ENCODE assay signal across 8 cellular contexts in the genomic region with DNA sequence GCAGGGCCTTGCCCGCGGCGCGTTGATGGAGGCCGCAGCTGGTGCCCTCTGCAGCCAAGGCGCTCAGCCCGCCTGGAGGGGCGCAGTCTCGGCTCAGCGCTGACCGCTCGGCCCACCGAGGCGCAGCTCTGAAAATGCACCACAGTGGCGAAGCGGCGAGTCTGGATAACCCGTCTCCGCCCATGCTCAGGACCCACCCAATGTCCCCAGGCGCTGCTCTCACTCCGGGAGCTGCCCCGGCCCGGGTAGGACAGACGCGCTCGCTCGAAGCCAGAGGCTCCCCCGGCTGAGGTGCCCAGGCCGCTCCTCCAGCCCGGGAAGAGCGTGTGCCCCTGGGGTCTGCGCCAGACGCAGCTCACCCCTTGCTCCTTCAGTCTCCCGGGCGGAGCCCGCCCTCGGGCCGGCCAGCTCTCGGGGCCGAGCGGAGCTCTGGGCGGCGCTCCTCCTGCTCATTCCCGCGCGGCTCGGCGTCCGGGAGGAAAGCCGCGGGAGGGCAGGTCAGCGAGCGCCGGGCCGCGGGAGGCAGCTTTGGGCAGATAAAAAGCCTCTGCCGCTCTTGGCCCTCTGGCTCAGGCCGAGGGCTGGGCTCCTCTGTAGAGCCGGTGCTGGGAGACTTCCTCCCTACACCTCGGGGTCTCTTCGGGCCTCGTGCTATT. TPM values are rescaled to one million over a fixed set of nuclear protein-coding genes. Genes with fewer than 3 reads are reported as not detected.
A peak's percentile ranks its signal among the peaks of the same experiment; 100 is the strongest.
DNase-seq lines count a peak whose midpoint lies in the region; ATAC-seq and TF ChIP-seq lines count a peak whose summit lies in the region.

No MANE protein-coding gene starts in this region.

- H4K91ac ChIP-seq in IMR-90 (ENCODE audit: insufficient read depth, low read depth, low read length) (no peak overlapping the region), trophoblast cell (ENCODE audit: low read depth, low read length) (no peak overlapping the region)

- H3K36me3 ChIP-seq in DND-41 (ENCODE audit: insufficient read depth, low read length) (peaks cover 12% of the 10 kb centered on the region; the same call in 1 of the 2 replicates), IMR-90 (ENCODE audit: control insufficient read depth, insufficient read depth, low read length) (no peaks in the 10 kb centered on the region), cardiac muscle cell (no peaks in the 10 kb centered on the region), trophoblast cell (ENCODE audit: control insufficient read depth in 1 of 2, insufficient read depth in 2 of 2, low read length in 2 of 2) (peaks cover 0 to 2% of the 10 kb centered on the region in 2 experiments)

- CTCF ChIA-PET in IMR-90 (lab: Yijun Ruan, JAX), result interaction anchor here (0.9 kb wide), 1 partner anchor 10 kb away, joined by 3 read pairs; no protein-coding TSS in a partner anchor

- H3K56ac ChIP-seq in IMR-90 (ENCODE audit: extremely low read depth, insufficient read depth, low read length), result no peak overlapping the region

- H3K4ac ChIP-seq in IMR-90 (ENCODE audit: low read depth, low read length) (no peak overlapping the region), trophoblast cell (ENCODE audit: low read depth, low read length) (no peak overlapping the region)

- dilution Hi-C loops in IMR-90 (cut with HindIII; ENCODE audit: low sequenced_read_pairs, unreplicated experiment), result no loop called here

- H3K4me3 ChIP-seq in DND-41 (ENCODE audit: low read depth in 1 of 2, low read length in 2 of 2) (no peak overlapping the region), IMR-90 (ENCODE audit: insufficient read depth, low read depth, low read length) (peak overlapping the region; percentile 43), cardiac muscle cell (peak overlapping the region; percentile 31), trophoblast cell (ENCODE audit: low read depth, low read length) (peak overlapping the region; percentile 59)

- H3K9me1 ChIP-seq in IMR-90 (ENCODE audit: insufficient read depth, low read length), result no peaks in the 10 kb centered on the region; the same call in 1 of the 2 replicates

- H3K9me3 Mint-ChIP-seq in activated T-cell treated with anti-CD3 and anti-CD28 coated beads, Interleukin-2, amount 50 U/mL, for 24 hours, result no peaks in the 10 kb centered on the region

- no peaks in the 10 kb centered on the region for H3K27me3 ChIP-seq in DND-41 (ENCODE audit: insufficient read depth, low read length, poor library complexity)
- H3K27me3 ChIP-seq in IMR-90 (ENCODE audit: control insufficient read depth, insufficient read depth, low read length), result peaks cover 49% of the 10 kb centered on the region
- H3K27me3 ChIP-seq in cardiac muscle cell, result peaks cover 82% of the 10 kb centered on the region
- H3K27me3 ChIP-seq in trophoblast cell (ENCODE audit: insufficient read depth, low read length), result peaks cover 51% of the 10 kb centered on the region

- no peak overlapping the region for H4K12ac ChIP-seq in trophoblast cell (ENCODE audit: low read depth, low read length)

- no peak overlapping the region for H2BK12ac ChIP-seq in trophoblast cell (ENCODE audit: low read length)

- H3K79me1 ChIP-seq in IMR-90 (ENCODE audit: low read depth in 1 of 2, low read length in 2 of 2), result no peaks in the 10 kb centered on the region
- peaks cover 2% of the 10 kb centered on the region for H3K79me1 ChIP-seq in trophoblast cell (ENCODE audit: low read length)

- H4K5ac ChIP-seq in IMR-90 (ENCODE audit: low read depth, low read length), result no peak overlapping the region

- H3K27me3 Mint-ChIP-seq in activated T-cell treated with anti-CD3 and anti-CD28 coated beads, Interleukin-2, amount 50 U/mL, for 24 hours, result peaks cover 58% of the 10 kb centered on the region

- no peak overlapping the region for H2AFZ ChIP-seq in DND-41 (ENCODE audit: low read depth, low read length)
- H2AFZ ChIP-seq in IMR-90 (replicated peaks; ENCODE audit: low read length, poor library complexity), result peak overlapping the region; percentile 78
- H2AFZ ChIP-seq in trophoblast cell (ENCODE audit: insufficient read depth, low read length, poor library complexity), result peak overlapping the region; percentile 46

- DNase-seq in DND-41, result no peak
- DNase-seq in IMR-90, result peak; percentile 11
- DNase-seq in activated T-cell treated with anti-CD3 and anti-CD28 coated beads, Interleukin-2, amount 50 U/mL, for 24 hours, result peak; percentile 45
- DNase-seq in cardiac muscle cell (ENCODE audit: low read depth in 1 of 2, low spot score in 1 of 2), result peak; percentile 53 to 67
- peak; percentile 25 to 55 for DNase-seq in trophoblast cell
- no peak for DNase-seq in stimulated activated CD8-positive, alpha-beta memory T cell treated with anti-CD3 and anti-CD28 coated beads, Interleukin-4, amount 100 ng/mL, for 48 hours
- no peak for DNase-seq in GDM1 (lab: John Stamatoyannopoulos, UW)

- H2BK120ac ChIP-seq in IMR-90 (ENCODE audit: low read depth, low read length) (no peak overlapping the region), trophoblast cell (ENCODE audit: insufficient read depth, low read length, poor library complexity) (no peak overlapping the region)

- no peak overlapping the region for H3K27ac Mint-ChIP-seq in activated T-cell treated with anti-CD3 and anti-CD28 coated beads, Interleukin-2, amount 50 U/mL, for 24 hours

- ATAC-seq in DND-41 (ENCODE audit: insufficient read depth, low read depth), result peak; percentile 23; the same call in 1 of the 3 replicates
- ATAC-seq in GM19455 (IDR thresholded peaks at IDR 0.05; ENCODE audit: unreplicated experiment), result peak; percentile 51
- peak; percentile 78 for ATAC-seq in IMR-90 (ENCODE audit: low read depth)

- 9% methylated on average over 21 of the region's 62 CpGs; no CpG with 5 or more reads in 1 of the 2 experiments for WGBS in IMR-90 (ENCODE audit: extremely low coverage in 2 of 2, insufficient read length in 1 of 2), 2 experiments
- WGBS in trophoblast cell (ENCODE audit: extremely low coverage, insufficient coverage, insufficient read length), result no CpG with 5 or more reads among the region's 62 CpGs

- H3K18ac ChIP-seq in IMR-90 (ENCODE audit: low read depth, low read length), result no peak overlapping the region
- no peak overlapping the region for H3K18ac ChIP-seq in trophoblast cell (ENCODE audit: low read length)

- POLR2A ChIA-PET in IMR-90 (lab: Charles Lee; ENCODE audit: unreplicated experiment), result interaction anchor here (0.6 kb wide), 1 partner anchor 33 kb away, joined by 23 read pairs; no protein-coding TSS in a partner anchor

- H3K36me3 Mint-ChIP-seq in activated T-cell treated with anti-CD3 and anti-CD28 coated beads, Interleukin-2, amount 50 U/mL, for 24 hours (ENCODE audit: low read depth), result peaks cover 19% of the 10 kb centered on the region

- H3K4me2 ChIP-seq in DND-41 (ENCODE audit: insufficient read depth, low read length), result no peak overlapping the region
- peak overlapping the region; percentile 68 for H3K4me2 ChIP-seq in IMR-90 (ENCODE audit: low read depth, low read length)
- peak overlapping the region; percentile 94 for H3K4me2 ChIP-seq in trophoblast cell (ENCODE audit: low read length)

- no TSS peak for BruUV-seq in IMR-90 (replicated peaks; lab: Mats Ljungman, UMichigan)

- intact Hi-C loops in IMR-90 (cut with micrococcal nuclease), result no loop called here

- H2BK5ac ChIP-seq in IMR-90 (ENCODE audit: low read depth, low read length, poor library complexity, severe bottlenecking), result no peak overlapping the region
- H2BK5ac ChIP-seq in trophoblast cell (ENCODE audit: low read depth, low read length, poor library complexity), result no peak overlapping the region

- H3K23ac ChIP-seq in IMR-90 (ENCODE audit: low read depth, low read length) (no peak overlapping the region), trophoblast cell (ENCODE audit: low read length) (no peak overlapping the region)

- peak overlapping the region; percentile 63 for H3K4me3 Mint-ChIP-seq in activated T-cell treated with anti-CD3 and anti-CD28 coated beads, Interleukin-2, amount 50 U/mL, for 24 hours

- no peak overlapping the region for H3K14ac ChIP-seq in IMR-90 (replicated peaks; ENCODE audit: low read depth, low read length)
- no peak overlapping the region for H3K14ac ChIP-seq in trophoblast cell (ENCODE audit: low read length)

- no peaks in the 10 kb centered on the region for H3K4me1 ChIP-seq in DND-41 (ENCODE audit: insufficient read depth, low read length)
- peaks cover 4% of the 10 kb centered on the region for H3K4me1 ChIP-seq in IMR-90 (ENCODE audit: control insufficient read depth, insufficient read depth, low read length)
- H3K4me1 ChIP-seq in cardiac muscle cell (ENCODE audit: low read depth), result peaks cover 25% of the 10 kb centered on the region
- peaks cover 3 to 11% of the 10 kb centered on the region in 2 experiments for H3K4me1 ChIP-seq in trophoblast cell (ENCODE audit: control insufficient read depth in 1 of 2, insufficient read depth in 2 of 2, low read length in 2 of 2)

- H3K4me1 Mint-ChIP-seq in activated T-cell treated with anti-CD3 and anti-CD28 coated beads, Interleukin-2, amount 50 U/mL, for 24 hours (ENCODE audit: low read depth), result peaks cover 50% of the 10 kb centered on the region

- no peak overlapping the region for H2AK9ac ChIP-seq in IMR-90 (replicated peaks; ENCODE audit: low read depth, low read length, poor library complexity)

- H4K20me1 ChIP-seq in DND-41 (ENCODE audit: insufficient read depth, low read length) (no peaks in the 10 kb centered on the region), IMR-90 (ENCODE audit: insufficient read depth, low read length) (peaks cover 8% of the 10 kb centered on the region; the same call in 1 of the 2 replicates)

- H2BK15ac ChIP-seq in IMR-90 (ENCODE audit: low read depth, low read length), result no peak overlapping the region

- no peaks in the 10 kb centered on the region for H3K9me3 ChIP-seq in DND-41 (ENCODE audit: insufficient read depth, low read length, severe bottlenecking)
- H3K9me3 ChIP-seq in IMR-90 (ENCODE audit: control insufficient read depth, insufficient read depth, low read length), result peaks cover 6% of the 10 kb centered on the region
- no peaks in the 10 kb centered on the region for H3K9me3 ChIP-seq in cardiac muscle cell (ENCODE audit: low read depth)
- peaks cover 4% of the 10 kb centered on the region for H3K9me3 ChIP-seq in trophoblast cell (ENCODE audit: insufficient read depth, low read depth, low read length)

- H2AK5ac ChIP-seq in IMR-90 (ENCODE audit: low read depth, low read length) (no peak overlapping the region), trophoblast cell (ENCODE audit: low read length) (no peak overlapping the region)

- H4K8ac ChIP-seq in IMR-90 (ENCODE audit: low read depth in 2 of 2, low read length in 2 of 2) (no peak overlapping the region), trophoblast cell (ENCODE audit: low read depth, low read length) (peak overlapping the region; percentile 47)

- H3K9ac ChIP-seq in DND-41 (ENCODE audit: low read depth, low read length) (no peak overlapping the region), IMR-90 (ENCODE audit: low read depth, low read length) (no peak overlapping the region; the same call in 1 of the 2 replicates), trophoblast cell (ENCODE audit: low read length) (no peak overlapping the region)

- TF ChIP-seq RAD21 in IMR-90 (IDR thresholded peaks at IDR 0.05; ENCODE audit: low read length), result no peak

- TF ChIP-seq CTCF in DND-41 (IDR thresholded peaks at IDR 0.05; ENCODE audit: borderline replicate concordance, extremely low read depth, low read length, poor library complexity, severe bottlenecking) (no peak), IMR-90 (conservative IDR thresholded peaks at IDR 0.05; ENCODE audit: low read depth, low read length) (no peak), cardiac muscle cell (IDR thresholded peaks at IDR 0.05; ENCODE audit: low read depth, low read length) (peak; percentile 17)

- H2BK20ac ChIP-seq in IMR-90 (ENCODE audit: low read depth, low read length), result no peak overlapping the region

- TF ChIP-seq POLR2A in IMR-90 (IDR thresholded peaks at IDR 0.05; ENCODE audit: low read depth, low read length), result no peak

- H3K27ac ChIP-seq in DND-41 (ENCODE audit: low read length), result no peak overlapping the region
- no peak overlapping the region for H3K27ac ChIP-seq in IMR-90 (ENCODE audit: insufficient read depth, low read length)
- H3K27ac ChIP-seq in cardiac muscle cell, result no peak overlapping the region
- no peak overlapping the region for H3K27ac ChIP-seq in trophoblast cell (ENCODE audit: low read depth, low read length)

- no peaks in the 10 kb centered on the region for H3K79me2 ChIP-seq in DND-41 (ENCODE audit: insufficient read depth, low read length)
- peaks cover 3% of the 10 kb centered on the region for H3K79me2 ChIP-seq in trophoblast cell (ENCODE audit: control insufficient read depth, insufficient read depth, low read length, poor library complexity)

- in situ Hi-C loops in IMR-90 (cut with MboI; ENCODE audit: low sequenced_read_pairs), result no loop called here

RNA-seq across cellular contexts. Expression of a gene that starts 1.6 kb away (rescaled TPM):
- total RNA-seq in IMR-90 (2012; rRNA removed) (not detected in 2 replicates), cardiac muscle cell (0.25 and 0.48 TPM in 2 replicates)
- polyA plus RNA-seq in IMR-90 (2012; rRNA removed) (0.06 TPM in 1 of 2 replicates, not detected in the other), cardiac muscle cell (0.19 TPM in 1 of 2 replicates, not detected in the other)
- 0.02 TPM in 1 of 2 replicates, not detected in the other for polyA plus RNA-seq in IMR-90 (2012; cell fraction: cytosol; rRNA removed)
- 0.11 and 0.35 TPM in 2 replicates for polyA plus RNA-seq in IMR-90 (2012; cell fraction: nucleus; rRNA removed; ENCODE audit: low replicate concordance)
- polyA plus RNA-seq in trophoblast cell (2013), result 0.21 and 0.28 TPM in 2 replicates

Comparison
In these comparisons a context has a peak if more than half of its experiments do, and no peak if none do; other contexts are left out.
1. ATAC-seq: peak in every context shown above with its lines; median percentile 78 in IMR-90; 51 in GM19455; 23 in DND-41.
2. DNase-seq: peak in IMR-90 (single experiment), activated T-cell treated with anti-CD3 and anti-CD28 coated beads, Interleukin-2, amount 50 U/mL, for 24 hours (single experiment), cardiac muscle cell (2 of 2) and trophoblast cell (2 of 2); none in DND-41 (single experiment), stimulated activated CD8-positive, alpha-beta memory T cell treated with anti-CD3 and anti-CD28 coated beads, Interleukin-4, amount 100 ng/mL, for 48 hours (single experiment) and GDM1 (single experiment).
3. H3K4me3 ChIP-seq: peak in IMR-90 (single experiment), cardiac muscle cell (single experiment) and trophoblast cell (single experiment); none in DND-41 (0 of 2).